Comparison of ENCODE assay signal across 8 cellular contexts in the genomic region with DNA sequence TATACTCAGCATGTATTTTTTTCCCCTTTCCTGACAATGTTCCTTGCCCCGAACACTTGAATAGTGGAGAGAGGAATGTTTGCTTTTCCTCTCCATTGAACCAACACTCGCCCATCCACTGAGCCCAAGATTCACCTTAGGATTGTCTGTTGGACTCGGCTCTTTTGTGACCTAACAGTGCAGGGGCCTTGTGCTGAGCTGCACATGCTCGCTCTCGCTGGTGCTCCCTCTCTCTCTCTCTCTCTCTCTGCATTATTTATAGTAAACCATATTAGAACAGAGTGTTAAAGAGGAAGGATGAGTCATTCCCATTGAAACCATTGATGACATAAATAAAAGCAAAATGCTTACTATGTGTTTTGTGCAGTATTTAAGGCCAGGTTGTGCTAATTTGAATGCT. TPM values are rescaled to one million over a fixed set of nuclear protein-coding genes. Genes with fewer than 3 reads are reported as not detected.
DNase-seq lines count a peak whose midpoint lies in the region; ATAC-seq and TF ChIP-seq lines count a peak whose summit lies in the region.

No MANE protein-coding gene starts in this region.

- no peaks in the 10 kb centered on the region for H3K27me3 Mint-ChIP-seq in activated CD4-positive, alpha-beta memory T cell treated with anti-CD3 and anti-CD28 coated beads for 36 hours

- H3K27me3 ChIP-seq in heart right ventricle: no peaks in the 10 kb centered on the region
- no peaks in the 10 kb centered on the region for H3K27me3 ChIP-seq in stomach

- no peak for TF ChIP-seq EP300 in stomach (IDR thresholded peaks at IDR 0.05)

- peak; percentile 47 to 85 (median 78) for ATAC-seq in heart right ventricle
- no peak for ATAC-seq in HG02885 (IDR thresholded peaks at IDR 0.05; ENCODE audit: poor library complexity, unreplicated experiment)
- ATAC-seq in GM21717 (IDR thresholded peaks at IDR 0.05; ENCODE audit: unreplicated experiment): no peak

- H3K36me3 ChIP-seq in heart right ventricle (peaks cover 0 to 23% (median 0%) of the 10 kb centered on the region in 9 donors), stomach (peaks cover 18 to 64% (median 63%) of the 10 kb centered on the region in 4 donors)

- POLR2A ChIA-PET in activated CD4-positive, alpha-beta memory T cell treated with anti-CD3 and anti-CD28 coated beads for 36 hours (lab: Charles Lee): no interaction called here

- no peak overlapping the region for H3K4me3 Mint-ChIP-seq in activated CD4-positive, alpha-beta memory T cell treated with anti-CD3 and anti-CD28 coated beads for 36 hours

- no peaks in the 10 kb centered on the region for H3K9me3 Mint-ChIP-seq in activated CD4-positive, alpha-beta memory T cell treated with anti-CD3 and anti-CD28 coated beads for 36 hours

- 23 to 33% methylated on average over 5 of the region's 5 CpGs for WGBS in heart right ventricle, 2 donors
- WGBS in stomach, 5 donors: 53 to 76% (median 68%) methylated on average over 5 of the region's 5 CpGs

- CTCF ChIA-PET in activated CD4-positive, alpha-beta memory T cell treated with anti-CD3 and anti-CD28 coated beads for 36 hours (lab: Charles Lee): interaction anchor here (1.2 kb wide), 1 partner anchor 181 kb away, joined by 3 read pairs; no protein-coding TSS in a partner anchor

- H3K4me1 Mint-ChIP-seq in activated CD4-positive, alpha-beta memory T cell treated with anti-CD3 and anti-CD28 coated beads for 36 hours (ENCODE audit: low read depth): peaks cover 61% of the 10 kb centered on the region

- H3K36me3 Mint-ChIP-seq in activated CD4-positive, alpha-beta memory T cell treated with anti-CD3 and anti-CD28 coated beads for 36 hours: no peaks in the 10 kb centered on the region

- no peak for TF ChIP-seq POLR2A in stomach (IDR thresholded peaks at IDR 0.05)

- intact Hi-C loops in activated CD4-positive, alpha-beta memory T cell treated with anti-CD3 and anti-CD28 coated beads for 36 hours (cut with micrococcal nuclease): loop anchor here (5.0 kb wide), 1 partner anchor 82 kb away; no protein-coding TSS in a partner anchor
- intact Hi-C loops in heart right ventricle (cut with DNase I): loop anchor here in 1 of 10 donors (5.0 kb wide), 2 partner anchors 42 to 87 kb away; no protein-coding TSS in a partner anchor
- intact Hi-C loops in stomach (cut with DNase I; ENCODE audit: low total_unique reads): loop anchor here (10.0 kb wide), 1 partner anchor 55 kb away; no protein-coding TSS in a partner anchor

- H3K4me1 ChIP-seq in heart right ventricle: peaks cover 63 to 100% (median 100%) of the 10 kb centered on the region in 9 donors
- peaks cover 94 to 100% (median 98%) of the 10 kb centered on the region in 4 donors for H3K4me1 ChIP-seq in stomach

- DNase-seq in DMS153 (lab: John Stamatoyannopoulos, UW) (peak; percentile 72), DMS153 treated with DMSO at 0.1 percent for 48 hours (lab: John Stamatoyannopoulos, UW; ENCODE audit: unreplicated experiment) (no peak), heart right ventricle (no peak), stomach (no peak), GM19238 (ENCODE audit: insufficient read length, low spot score) (no peak)
- DNase-seq in activated CD4-positive, alpha-beta memory T cell treated with anti-CD3 and anti-CD28 coated beads for 36 hours: peak; percentile 26

- peak overlapping the region; percentile 53 to 96 (median 80) for H3K27ac ChIP-seq in heart right ventricle
- peak overlapping the region; percentile 42 to 81 (median 61) for H3K27ac ChIP-seq in stomach

- TF ChIP-seq CTCF in heart right ventricle (IDR thresholded peaks at IDR 0.05): no peak
- no peak for TF ChIP-seq CTCF in stomach (IDR thresholded peaks at IDR 0.05)

- H3K27ac Mint-ChIP-seq in activated CD4-positive, alpha-beta memory T cell treated with anti-CD3 and anti-CD28 coated beads for 36 hours: peak overlapping the region; percentile 70

- H3K9me3 ChIP-seq in heart right ventricle (no peaks in the 10 kb centered on the region), stomach (no peaks in the 10 kb centered on the region)

- H3K4me3 ChIP-seq in heart right ventricle: no peak overlapping the region
- peak overlapping the region in 2 of 4 donors; percentile 9 to 35 for H3K4me3 ChIP-seq in stomach

RNA-seq across cellular contexts. Expression of gene ZBTB16, which starts 20.7 kb away (rescaled TPM):
- total RNA-seq in activated CD4-positive, alpha-beta memory T cell treated with anti-CD3 and anti-CD28 coated beads for 36 hours: 1 to 10 TPM; 7.7 to 9.7 TPM
- total RNA-seq in heart right ventricle: 100 to 1,000 TPM in 1 of 10 donors, 10 to 100 TPM in 9; 18.3 to 108 (median 72.9) TPM
- 10 to 100 TPM; 21.1 to 39.6 TPM for polyA plus RNA-seq in heart right ventricle
- 100 to 1,000 TPM in 3 of 5 donors, 10 to 100 TPM in 2; 30.1 to 318 (median 137) TPM for total RNA-seq in stomach
- polyA plus RNA-seq in stomach: 10 to 100 TPM in 2 of 3 donors, 1 to 10 TPM in 1; 7.9 to 22.5 (median 19.1) TPM

Comparison
In these comparisons a context has a peak if more than half of its experiments do, and no peak if none do; other contexts are left out.
1. DNase-seq: peak in DMS153 (single experiment) and activated CD4-positive, alpha-beta memory T cell treated with anti-CD3 and anti-CD28 coated beads for 36 hours (single experiment); none in DMS153 treated with DMSO at 0.1 percent for 48 hours (single experiment), heart right ventricle (0 of 2), stomach (single experiment) and GM19238 (single experiment).
2. ATAC-seq: peak in heart right ventricle (8 of 8); none in HG02885 (single experiment) and GM21717 (single experiment).